7 cellular contexts compared by ENCODE assay signal in the genomic region with DNA sequence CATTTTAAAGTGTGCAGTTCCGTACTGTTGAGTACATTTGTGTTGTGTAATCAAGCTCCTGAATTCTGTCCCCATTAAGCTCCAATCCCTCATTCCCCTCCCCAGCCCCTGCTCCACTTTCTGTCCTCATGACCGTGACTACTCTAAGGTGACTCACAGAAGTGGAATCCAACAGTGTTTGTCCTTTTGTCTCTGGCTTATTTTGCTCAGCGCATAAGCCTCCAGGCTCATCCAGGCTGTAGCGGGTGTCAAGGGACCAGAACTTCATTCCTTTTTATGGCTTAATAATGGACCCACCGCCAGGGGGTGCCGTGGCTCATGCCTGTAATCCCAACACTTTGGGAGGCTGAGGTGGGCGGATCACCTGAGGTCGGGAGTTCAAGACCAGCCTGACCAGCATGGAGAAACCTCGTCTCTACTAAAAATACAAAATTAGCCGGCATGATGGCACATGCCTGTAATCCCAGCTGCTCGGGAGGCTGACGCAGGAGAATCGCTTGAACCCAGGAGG. TPM values are rescaled to one million over a fixed set of nuclear protein-coding genes. Genes with fewer than 3 reads are reported as not detected.
DNase-seq lines count a peak whose midpoint lies in the region; TF ChIP-seq lines count a peak whose summit lies in the region.
"Not testable (repeated sequence)": the region's sequence is repeated elsewhere in the genome, so short reads cannot be mapped to it uniquely, and the experiment has no call there.

No MANE protein-coding gene starts in this region.

- peak; percentile 37 for TF ChIP-seq CTCF in VCaP (conservative IDR thresholded peaks at IDR 0.05)
- TF ChIP-seq CTCF in neural crest cell (conservative IDR thresholded peaks at IDR 0.05), result peak; percentile 61

- peaks cover 23% of the 10 kb centered on the region for H3K4me1 Mint-ChIP-seq in neural crest cell

- not testable (repeated sequence) for H3K36me3 Mint-ChIP-seq in neural crest cell (ENCODE audit: low read depth)

- peak overlapping the region; percentile 80 for H3K4me3 Mint-ChIP-seq in neural crest cell

- H3K27me3 Mint-ChIP-seq in neural crest cell (ENCODE audit: low read depth), result peaks cover 34% of the 10 kb centered on the region

- DNase-seq in EH (ENCODE audit: low read depth), result peak; percentile 99
- peak in 50 of 76 experiments; percentile 6 to 68 (median 39) for DNase-seq in HUDEP-2 (lab: John Stamatoyannopoulos, UW; ENCODE audit: unreplicated experiment in 76 of 76)
- peak; percentile 44 for DNase-seq in NCI-H748 (lab: John Stamatoyannopoulos, UW; ENCODE audit: unreplicated experiment)
- DNase-seq in astrocyte of the hippocampus (ENCODE audit: low read depth, low spot score), result peak; percentile 94
- peak; percentile 73 for DNase-seq in fibroblast of the conjunctiva (ENCODE audit: low read depth)
- DNase-seq in neural crest cell (ENCODE audit: low read depth, low spot score), result not testable (repeated sequence)

- H3K27ac ChIP-seq in VCaP, result not testable (repeated sequence)

- not testable (repeated sequence) for H3K27ac Mint-ChIP-seq in neural crest cell (ENCODE audit: unreplicated experiment)

- not testable (repeated sequence) for H3K9me3 Mint-ChIP-seq in neural crest cell

RNA-seq across cellular contexts. Expression of a gene that starts 2.1 kb away (rescaled TPM):
- 210 and 224 TPM in 2 replicates for total RNA-seq in neural crest cell

RNA-seq across cellular contexts. Expression of a gene that starts 7.2 kb away (rescaled TPM):
- total RNA-seq in neural crest cell, result 2.5 and 3.0 TPM in 2 replicates

RNA-seq across cellular contexts. Expression of a gene that starts 8.2 kb away (rescaled TPM):
- total RNA-seq in neural crest cell, result 51.1 and 52.7 TPM in 2 replicates

RNA-seq across cellular contexts. Expression of a gene that starts 13.4 kb away (rescaled TPM):
- total RNA-seq in neural crest cell, result 7.0 and 7.2 TPM in 2 replicates

RNA-seq across cellular contexts. Expression of a gene that starts 14.1 kb away (rescaled TPM):
- total RNA-seq in neural crest cell, result 15.0 and 15.4 TPM in 2 replicates
